In genomic region chr2:62724886-62725711, GRCh38 we compare ENCODE assay signal across 10 cellular contexts. TPM values are rescaled to one million over a fixed set of nuclear protein-coding genes. Genes with fewer than 3 reads are reported as not detected.
DNase-seq lines count a peak whose midpoint lies in the region; ATAC-seq, FAIRE-seq and TF ChIP-seq lines count a peak whose summit lies in the region.
"Had no signal": no experiment of that assay in that cellular context is flagged by ENCODE, and none has a peak within 500 bp of the region (broad histone marks: within the 10 kb centered on the region; RNA-seq: fewer than 3 reads in every experiment).

No MANE protein-coding gene starts in this region.

- H3K27me3 Mint-ChIP-seq in activated CD8-positive, alpha-beta T cell treated with anti-CD3 and anti-CD28 coated beads, Interleukin-2, amount 10 ng/mL, durations not matched to agents 7 days and 5 days (ENCODE audit: low read depth): no peaks in the 10 kb centered on the region
- no peaks in the 10 kb centered on the region for H3K27me3 Mint-ChIP-seq in type B pancreatic cell
- H3K27me3 Mint-ChIP-seq: stimulated activated naive CD8-positive, alpha-beta T cell treated with anti-CD3 and anti-CD28 coated beads, Interleukin-15, Interleukin-2, amounts not matched to agents 100 ng/mL and 50 ng/mL, for 24 hours had no signal

- H3K27me3 ChIP-seq in HCT116 (ENCODE audit: insufficient read depth, low read length): no peaks in the 10 kb centered on the region
- H3K27me3 ChIP-seq in PC-9 (ENCODE audit: insufficient read depth, low read depth): no peaks in the 10 kb centered on the region

- peak; percentile 69 for TF ChIP-seq RAD21 in HCT116 (IDR thresholded peaks at IDR 0.05; ENCODE audit: low read depth)

- H3K9me2 ChIP-seq in HCT116 (ENCODE audit: insufficient read depth) (no peaks in the 10 kb centered on the region), PC-9 (ENCODE audit: insufficient read depth) (no peaks in the 10 kb centered on the region)

- H3K9ac ChIP-seq in HCT116 (ENCODE audit: low read length): no peak overlapping the region

- CTCF ChIA-PET in HCT116 (lab: Charles Lee): interaction anchor here (0.8 kb wide), 1 partner anchor 268 kb away, joined by 4 read pairs; no protein-coding TSS in a partner anchor
- CTCF ChIA-PET in activated CD8-positive, alpha-beta T cell treated with anti-CD3 and anti-CD28 coated beads, Interleukin-2, amount 10 ng/mL, durations not matched to agents 7 days and 5 days (lab: Charles Lee): no interaction called here
- CTCF ChIA-PET in PC-9 (lab: Charles Lee): no interaction called here

- H3K27ac Mint-ChIP-seq in activated CD8-positive, alpha-beta T cell treated with anti-CD3 and anti-CD28 coated beads, Interleukin-2, amount 10 ng/mL, durations not matched to agents 7 days and 5 days: no peak overlapping the region
- H3K27ac Mint-ChIP-seq in type B pancreatic cell: no peak overlapping the region
- H3K27ac Mint-ChIP-seq: stimulated activated naive CD8-positive, alpha-beta T cell treated with anti-CD3 and anti-CD28 coated beads, Interleukin-15, Interleukin-2, amounts not matched to agents 100 ng/mL and 50 ng/mL, for 24 hours had no signal

- peaks cover 2% of the 10 kb centered on the region for H3K4me1 Mint-ChIP-seq in activated CD8-positive, alpha-beta T cell treated with anti-CD3 and anti-CD28 coated beads, Interleukin-2, amount 10 ng/mL, durations not matched to agents 7 days and 5 days (ENCODE audit: low read depth)
- peaks cover 14% of the 10 kb centered on the region for H3K4me1 Mint-ChIP-seq in type B pancreatic cell (ENCODE audit: unreplicated experiment)

- H3K4me2 ChIP-seq in HCT116 (ENCODE audit: low read length) (peak overlapping the region; percentile 33), PC-9 (no peak overlapping the region)

- peaks cover 96% of the 10 kb centered on the region for H3K79me2 ChIP-seq in HCT116 (ENCODE audit: insufficient read depth, low read length)
- peaks cover 87% of the 10 kb centered on the region for H3K79me2 ChIP-seq in PC-9 (ENCODE audit: low read depth)

- BruUV-seq in HCT116 (replicated peaks; lab: Mats Ljungman, UMichigan) (no TSS peak), PC-9 (replicated peaks; lab: Mats Ljungman, UMichigan) (no TSS peak)

- FAIRE-seq in RCC 7860 (lab: Jason Lieb, UNC): no peak

- no peak for TF ChIP-seq POLR2A in HCT116 (IDR thresholded peaks at IDR 0.05; ENCODE audit: borderline replicate concordance, extremely low read depth, insufficient read depth, insufficient read length)

- RAD21 ChIA-PET in HCT116 (lab: Charles Lee; ENCODE audit: low non-redundant PET in 1 of 2, low total read pairs in 2 of 2, uncharacterized antibody in 2 of 2, unreplicated experiment in 2 of 2): no interaction called here

- H3K9me3 ChIP-seq in HCT116 (ENCODE audit: control insufficient read depth in 1 of 2, insufficient read depth in 1 of 2, low read depth in 1 of 2, low read length in 2 of 2) (no peaks in the 10 kb centered on the region), PC-9 (ENCODE audit: insufficient read depth, low read depth) (no peaks in the 10 kb centered on the region; the same call in 1 of the 2 replicates)

- H3K27ac ChIP-seq in 22Rv1: no peak overlapping the region
- H3K27ac ChIP-seq in HCT116 (ENCODE audit: low read depth, low read length): peak overlapping the region; percentile 49
- no peak overlapping the region for H3K27ac ChIP-seq in PC-9
- H3K27ac ChIP-seq: VCaP had no signal

- intact Hi-C loops in HCT116 (cut with micrococcal nuclease) (loop anchor here (1.0 kb wide), 1 partner anchor 268 kb away; no protein-coding TSS in a partner anchor), PC-9 (cut with micrococcal nuclease; ENCODE audit: unreplicated experiment) (no loop called here)

- H3F3A ChIP-seq in PC-9 (ENCODE audit: insufficient read depth, low read depth): peaks cover 5% of the 10 kb centered on the region; the same call in 1 of the 2 replicates

- ATAC-seq in HCT116: peak; percentile 95
- peak; percentile 11 for ATAC-seq in activated CD8-positive, alpha-beta T cell treated with anti-CD3 and anti-CD28 coated beads, Interleukin-2, amount 10 ng/mL, durations not matched to agents 7 days and 5 days

- POLR2A ChIA-PET in HCT116 (lab: Charles Lee) (interaction anchor here (1.4 kb wide), 1 partner anchor 20 kb away, joined by 4 read pairs; the partner anchor contains the start of gene EHBP1), PC-9 (lab: Charles Lee; ENCODE audit: unreplicated experiment) (no interaction called here)
- POLR2A ChIA-PET in activated CD8-positive, alpha-beta T cell treated with anti-CD3 and anti-CD28 coated beads, Interleukin-2, amount 10 ng/mL, durations not matched to agents 7 days and 5 days (lab: Charles Lee): no interaction called here

- H3K4me1 ChIP-seq in HCT116 (ENCODE audit: control insufficient read depth in 1 of 2, insufficient read depth in 2 of 2, low read length in 2 of 2) (peaks cover 36 to 54% of the 10 kb centered on the region in 2 experiments), PC-9 (replicated peaks; ENCODE audit: insufficient read depth) (no peaks in the 10 kb centered on the region)

- H3K4me3 ChIP-seq in HCT116 (replicated peaks in 1 of 2; ENCODE audit: low read depth in 1 of 2, low read length in 2 of 2) (no peak overlapping the region), PC-9 (no peak overlapping the region)

- H3K36me3 ChIP-seq in HCT116 (ENCODE audit: control insufficient read depth in 1 of 2, insufficient read depth in 2 of 2, low read length in 2 of 2) (peaks cover 0 to 5% of the 10 kb centered on the region in 2 experiments; a peak in 1 of 4 replicates), PC-9 (ENCODE audit: low read depth) (peaks cover 15% of the 10 kb centered on the region)

- DNase-seq in HCT116 (ENCODE audit: low read depth, low spot score) (peak; percentile 22), inferior parietal cortex (ENCODE audit: extremely low spot score) (peak; percentile 49), type B pancreatic cell (ENCODE audit: extremely low spot score, unreplicated experiment) (no peak), HPDE6-E6E7 (ENCODE audit: extremely low spot score) (no peak), PC-9 (no peak), RCC 7860 (ENCODE audit: low spot score) (no peak)
- peak; percentile 24 for DNase-seq in activated CD8-positive, alpha-beta T cell treated with anti-CD3 and anti-CD28 coated beads, Interleukin-2, amount 10 ng/mL, durations not matched to agents 7 days and 5 days

- H3K9me3 Mint-ChIP-seq in activated CD8-positive, alpha-beta T cell treated with anti-CD3 and anti-CD28 coated beads, Interleukin-2, amount 10 ng/mL, durations not matched to agents 7 days and 5 days (ENCODE audit: insufficient read depth): peaks cover 6% of the 10 kb centered on the region
- H3K9me3 Mint-ChIP-seq in type B pancreatic cell: peaks cover 12% of the 10 kb centered on the region

- H2AFZ ChIP-seq in HCT116 (ENCODE audit: low read depth, low read length, poor library complexity, severe bottlenecking) (no peak overlapping the region), PC-9 (no peak overlapping the region)

- TF ChIP-seq CTCF in 22Rv1 (IDR thresholded peaks at IDR 0.05): peak; percentile 53
- TF ChIP-seq CTCF in HCT116 (IDR thresholded peaks at IDR 0.05 in 2 of 3, conservative IDR thresholded peaks at IDR 0.05 in 1 of 3; ENCODE audit: borderline replicate concordance in 1 of 3, insufficient read depth in 1 of 3, low read depth in 2 of 3, low read length in 2 of 3): peak; percentile 29 to 70 (median 63); a peak in 5 of 6 replicates
- peak; percentile 45 for TF ChIP-seq CTCF in type B pancreatic cell (conservative IDR thresholded peaks at IDR 0.05)
- no peak; the same call in 1 of the 2 replicates for TF ChIP-seq CTCF in PC-9 (conservative IDR thresholded peaks at IDR 0.05)

- H4K20me1 ChIP-seq in HCT116 (ENCODE audit: insufficient read depth) (no peaks in the 10 kb centered on the region; the same call in 1 of the 2 replicates), PC-9 (ENCODE audit: insufficient read depth) (0 out of 2 replicates have a peak, but pooled peaks cover 2% of the 10 kb centered on the region)

- peaks cover 9% of the 10 kb centered on the region for H3K36me3 Mint-ChIP-seq in activated CD8-positive, alpha-beta T cell treated with anti-CD3 and anti-CD28 coated beads, Interleukin-2, amount 10 ng/mL, durations not matched to agents 7 days and 5 days (ENCODE audit: low read depth)
- peaks cover 37% of the 10 kb centered on the region for H3K36me3 Mint-ChIP-seq in type B pancreatic cell

- no peak overlapping the region for H3K4me3 Mint-ChIP-seq in activated CD8-positive, alpha-beta T cell treated with anti-CD3 and anti-CD28 coated beads, Interleukin-2, amount 10 ng/mL, durations not matched to agents 7 days and 5 days
- no peak overlapping the region for H3K4me3 Mint-ChIP-seq in type B pancreatic cell
- H3K4me3 Mint-ChIP-seq: stimulated activated naive CD8-positive, alpha-beta T cell treated with anti-CD3 and anti-CD28 coated beads, Interleukin-15, Interleukin-2, amounts not matched to agents 100 ng/mL and 50 ng/mL, for 24 hours had no signal

TF ChIP-seq in HCT116, 20 proteins besides CTCF, POLR2A, EP300 and RAD21:
- TF ChIP-seq CBX3 (IDR thresholded peaks at IDR 0.05; ENCODE audit: low read depth) (no peak), SP1 (IDR thresholded peaks at IDR 0.05; ENCODE audit: low read depth) (no peak), MAX (IDR thresholded peaks at IDR 0.05) (no peak; the same call in 1 of the 2 replicates)

RNA-seq across cellular contexts. Expression of gene EHBP1, which starts 19.6 kb away (rescaled TPM):
- total RNA-seq in HCT116 (2021; ENCODE audit: unreplicated experiment) (89.9 TPM), type B pancreatic cell (ENCODE audit: low replicate concordance) (59.2 and 60.0 TPM in 2 replicates), PC-9 (2021) (79.3 and 100 TPM in 2 replicates)
- 45.1 and 65.0 TPM in 2 replicates for polyA plus RNA-seq in HCT116 (2012)
- total RNA-seq in activated CD8-positive, alpha-beta T cell treated with anti-CD3 and anti-CD28 coated beads, Interleukin-2, amount 10 ng/mL, durations not matched to agents 7 days and 5 days: 10 to 100 TPM; 23.4 to 26.3 TPM

Comparison
In these comparisons a context has a peak if more than half of its experiments do, and no peak if none do; other contexts are left out.
1. DNase-seq: peak in HCT116 (single experiment), activated CD8-positive, alpha-beta T cell treated with anti-CD3 and anti-CD28 coated beads, Interleukin-2, amount 10 ng/mL, durations not matched to agents 7 days and 5 days (single experiment) and inferior parietal cortex (single experiment); none in type B pancreatic cell (single experiment), HPDE6-E6E7 (single experiment), PC-9 (0 of 2) and RCC 7860 (single experiment).